In the genomic region with DNA sequence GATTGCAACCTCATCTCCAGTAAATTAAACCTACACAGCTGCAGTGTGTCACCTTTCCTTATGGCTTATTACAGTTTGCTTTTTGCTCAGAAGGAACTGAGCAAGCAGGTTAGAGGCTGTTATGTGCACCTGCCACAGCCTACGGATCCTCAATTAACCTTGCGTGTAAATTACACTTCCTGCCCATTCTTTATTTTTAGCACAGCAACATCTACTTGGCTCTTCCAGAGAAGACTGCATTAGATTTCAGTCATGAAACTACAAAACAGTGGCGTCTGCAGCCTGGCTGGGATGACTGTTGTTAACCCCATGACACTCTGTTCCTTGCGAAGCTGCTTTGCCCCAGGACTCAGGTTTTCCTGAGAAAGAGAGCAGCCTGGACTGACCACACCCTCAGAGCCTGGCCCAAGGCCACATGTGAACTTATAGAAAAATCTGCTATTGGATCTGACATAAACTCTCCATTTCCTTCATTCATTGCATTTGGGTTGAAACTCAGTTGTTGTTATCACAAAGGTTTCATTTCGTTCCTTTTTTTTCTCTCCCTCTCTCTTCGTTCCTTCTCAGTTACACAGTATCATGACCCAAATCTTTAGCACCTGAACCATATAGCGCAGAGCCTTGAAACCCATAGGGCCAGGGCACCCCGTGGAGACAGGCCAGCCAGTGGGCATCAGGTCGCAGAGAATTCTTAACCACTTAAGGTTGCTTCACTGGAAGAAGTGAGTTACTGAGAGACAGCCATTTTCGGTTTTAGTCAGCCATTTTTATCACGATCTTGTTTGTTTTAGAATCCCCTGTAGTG, we compare ENCODE assay signal across 9 cellular contexts.
DNase-seq lines count a peak whose midpoint lies in the region; ATAC-seq, FAIRE-seq and TF ChIP-seq lines count a peak whose summit lies in the region.
"Had no signal": no experiment of that assay in that cellular context is flagged by ENCODE, and none has a peak within 500 bp of the region (broad histone marks: within the 10 kb centered on the region; RNA-seq: fewer than 3 reads in every experiment).

No MANE protein-coding gene starts in this region.

- H3K36me3 Mint-ChIP-seq in CD4-positive, alpha-beta T cell (ENCODE audit: low read depth) = no peaks in the 10 kb centered on the region
- no peaks in the 10 kb centered on the region for H3K36me3 Mint-ChIP-seq in endodermal cell (ENCODE audit: low read depth)

- no peaks in the 10 kb centered on the region for H3K36me3 ChIP-seq in endodermal cell (ENCODE audit: control insufficient read depth, insufficient read depth, low read length)
- no peaks in the 10 kb centered on the region for H3K36me3 ChIP-seq in hepatocyte (replicated peaks; ENCODE audit: insufficient read depth, low read depth)

- peak in 2 of 10 experiments; percentile 2 for DNase-seq in CD4-positive, alpha-beta T cell
- peak; percentile 85 for DNase-seq in RPMI8226
- DNase-seq in DMS79 (lab: John Stamatoyannopoulos, UW) = no peak
- no peak for DNase-seq in endodermal cell
- DNase-seq in hepatocyte (ENCODE audit: low spot score) = no peak

- no peak for TF ChIP-seq CTCF in CD4-positive, alpha-beta T cell (IDR thresholded peaks at IDR 0.05)
- TF ChIP-seq CTCF in endodermal cell (conservative IDR thresholded peaks at IDR 0.05) (no peak), hepatocyte (IDR thresholded peaks at IDR 0.05; ENCODE audit: poor library complexity) (no peak)

- no peaks in the 10 kb centered on the region for H3K79me2 ChIP-seq in hepatocyte

- peak overlapping the region; percentile 52 for H3K27ac Mint-ChIP-seq in CD4-positive, alpha-beta T cell
- no peak overlapping the region for H3K27ac Mint-ChIP-seq in endodermal cell

- H2AFZ ChIP-seq in hepatocyte = no peak overlapping the region

- H3K4me3 Mint-ChIP-seq in CD4-positive, alpha-beta T cell = peak overlapping the region; percentile 64
- H3K4me3 Mint-ChIP-seq in endodermal cell = no peak overlapping the region
- H3K4me3 Mint-ChIP-seq: neural crest cell had no signal

- H3K9me2 ChIP-seq in hepatocyte (replicated peaks; ENCODE audit: insufficient read depth) = no peaks in the 10 kb centered on the region

- no peak overlapping the region for H3K4me2 ChIP-seq in hepatocyte

- H3K4me3 ChIP-seq in endodermal cell (ENCODE audit: low read length) = no peak overlapping the region
- no peak overlapping the region for H3K4me3 ChIP-seq in hepatocyte

- H3K27ac ChIP-seq in CD4-positive, alpha-beta T cell (ENCODE audit: low read depth, low read length) = no peak overlapping the region
- H3K27ac ChIP-seq in endodermal cell (ENCODE audit: low read depth, low read length) = no peak overlapping the region
- H3K27ac ChIP-seq in hepatocyte = no peak overlapping the region

- peak; percentile 56 for FAIRE-seq in islet of Langerhans (lab: Jason Lieb, UNC)

- H3K9ac ChIP-seq in endodermal cell (ENCODE audit: extremely low read depth, low read length, poor library complexity, severe bottlenecking) = no peak overlapping the region

- no peaks in the 10 kb centered on the region for H3K9me3 Mint-ChIP-seq in CD4-positive, alpha-beta T cell
- H3K9me3 Mint-ChIP-seq in endodermal cell = no peaks in the 10 kb centered on the region
- H3K9me3 Mint-ChIP-seq: neural crest cell had no signal

- H4K20me1 ChIP-seq in hepatocyte (ENCODE audit: insufficient read depth, poor library complexity, severe bottlenecking) = no peaks in the 10 kb centered on the region

- H3K9me3 ChIP-seq in CD4-positive, alpha-beta T cell (ENCODE audit: control insufficient read depth, low read length) = no peaks in the 10 kb centered on the region
- no peaks in the 10 kb centered on the region for H3K9me3 ChIP-seq in endodermal cell (ENCODE audit: control insufficient read depth, low read length)
- no peaks in the 10 kb centered on the region for H3K9me3 ChIP-seq in hepatocyte (ENCODE audit: low read depth)

- WGBS in endodermal cell (ENCODE audit: insufficient coverage in 1 of 2, insufficient read length in 1 of 2), 2 experiments = 86 to 98% methylated on average over 8 to 11 of the region's 11 CpGs
- WGBS in hepatocyte (ENCODE audit: low lambda C conversion rate, missing lambda C conversion rate) = 87% methylated on average over 11 of the region's 11 CpGs

- intact Hi-C loops in CD4-positive, alpha-beta T cell (cut with DNase I, micrococcal nuclease) = no loop called here

- POLR2A ChIA-PET in CD4-positive, alpha-beta T cell (lab: Charles Lee) = interaction anchor here (0.6 to 1.9 kb wide), 3 partner anchors 27 to 51 kb away, joined by 3 to 5 read pairs (median 3); no protein-coding TSS in a partner anchor

- peaks cover 23% of the 10 kb centered on the region for H3K4me1 Mint-ChIP-seq in CD4-positive, alpha-beta T cell (ENCODE audit: low read depth)
- H3K4me1 Mint-ChIP-seq in endodermal cell = no peaks in the 10 kb centered on the region

- ATAC-seq in CD4-positive, alpha-beta T cell (ENCODE audit: poor library complexity) = peak; percentile 32
- ATAC-seq in GM19397 (IDR thresholded peaks at IDR 0.05; ENCODE audit: unreplicated experiment) (peak; percentile 49), HG03439 (IDR thresholded peaks at IDR 0.05; ENCODE audit: unreplicated experiment) (peak; percentile 64)

- H3K4me1 ChIP-seq in endodermal cell (ENCODE audit: control insufficient read depth, insufficient read depth, low read length) (no peaks in the 10 kb centered on the region), hepatocyte (ENCODE audit: insufficient read depth) (no peaks in the 10 kb centered on the region)

- no peaks in the 10 kb centered on the region for H3K27me3 Mint-ChIP-seq in CD4-positive, alpha-beta T cell
- no peaks in the 10 kb centered on the region for H3K27me3 Mint-ChIP-seq in endodermal cell (ENCODE audit: insufficient read depth)

- CTCF ChIA-PET in CD4-positive, alpha-beta T cell (lab: Charles Lee) = no interaction called here

- H3K27me3 ChIP-seq in CD4-positive, alpha-beta T cell (ENCODE audit: control insufficient read depth, insufficient read depth, low read length) = no peaks in the 10 kb centered on the region
- H3K27me3 ChIP-seq in endodermal cell (ENCODE audit: control insufficient read depth, insufficient read depth, low read length, poor library complexity, severe bottlenecking) (no peaks in the 10 kb centered on the region), hepatocyte (no peaks in the 10 kb centered on the region)
